Comparison of ENCODE assay signal across 28 cellular contexts in the genomic region with DNA sequence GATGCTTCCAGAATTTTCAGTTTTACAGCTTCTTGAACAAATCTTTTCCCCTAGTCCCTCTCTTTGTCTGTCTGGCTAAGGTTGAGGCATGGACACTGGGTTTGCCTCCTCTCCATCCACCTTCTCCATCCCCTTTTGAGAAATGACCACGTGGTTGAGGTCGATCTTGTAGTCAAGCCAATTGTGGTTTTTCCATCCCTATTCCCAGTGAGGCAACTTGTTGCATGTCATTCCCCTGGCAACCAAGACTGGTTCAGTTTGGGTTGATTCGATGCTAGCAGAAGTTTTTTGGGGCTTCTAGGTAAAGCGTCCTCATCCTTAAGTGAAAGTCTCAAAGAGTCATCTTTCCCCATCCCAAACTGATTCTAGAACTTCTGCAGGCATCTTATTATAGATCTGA.
"Had no signal": no experiment of that assay in that cellular context is flagged by ENCODE, and none has a peak within 500 bp of the region (broad histone marks: within the 10 kb centered on the region; RNA-seq: fewer than 3 reads in every experiment).

No MANE protein-coding gene starts in this region.

- H3K4me3 ChIP-seq: neural progenitor cell, ovary, psoas muscle, skin epidermis, smooth muscle cell, spleen, suprapubic skin, testis, tibial artery, transverse colon, upper lobe of right lung, uterus had no signal

- ATAC-seq: natural killer cell; psoas muscle; right cardiac atrium; sciatic nerve; stimulated activated memory B cell treated with anti-CD40 and anti-IgM and Interleukin-4, amounts not matched to agents 10 μg/mL and 1 μg/mL and 100 μg/mL, for 72 hours; stimulated activated naive CD8-positive, alpha-beta T cell treated with anti-CD3 and anti-CD28 coated beads, Interleukin-15, amount 100 ng/mL, for 72 hours; stimulated activated naive CD8-positive, alpha-beta T cell treated with anti-CD3 and anti-CD28 coated beads, Interleukin-15, Interleukin-2, amounts not matched to agents 100 U/mL and 50 U/mL, for 24 hours; upper lobe of right lung had no signal

- H3K27ac ChIP-seq: neural progenitor cell, ovary, parathyroid adenoma, psoas muscle, skin epidermis, spleen, suprapubic skin, testis, tibial artery, transverse colon, upper lobe of right lung, uterus had no signal

- H3K36me3 ChIP-seq: neural progenitor cell, ovary, spleen, suprapubic skin, tibial artery, transverse colon, upper lobe of right lung, uterus had no signal

- DNase-seq: natural killer cell; occipital lobe; ovary; posterior cingulate gyrus; psoas muscle; right cardiac atrium; spleen; stimulated activated CD4-positive, alpha-beta T cell treated with anti-CD3 and anti-CD28 coated beads, Interleukin-12 subunit alpha, Interleukin-12 subunit beta, amount 100 ng/mL, for 4 hours; stimulated activated CD4-positive, alpha-beta T cell treated with anti-CD3 and anti-CD28 coated beads, Interleukin-1b, Interleukin-23, amount 100 ng/mL, for 48 hours; stimulated activated CD4-positive, alpha-beta T cell treated with anti-CD3 and anti-CD28 coated beads, Interleukin-4, amount 100 ng/mL, for 1 hour; stimulated activated CD4-positive, alpha-beta T cell treated with anti-CD3 and anti-CD28 coated beads, Interleukin-4, amount 100 ng/mL, for 4 hours; stimulated activated CD8-positive, alpha-beta memory T cell treated with anti-CD3 and anti-CD28 coated beads, Interleukin-4, amount 100 ng/mL, for 48 hours; stimulated activated naive CD4-positive, alpha-beta T cell; stimulated activated naive CD8-positive, alpha-beta T cell treated with anti-CD3 and anti-CD28 coated beads, Interleukin-15, amount 100 ng/mL, for 72 hours; stimulated activated naive CD8-positive, alpha-beta T cell treated with anti-CD3 and anti-CD28 coated beads, Interleukin-15, Interleukin-2, amounts not matched to agents 100 U/mL and 50 U/mL, for 24 hours; substantia nigra; testis; tibial artery; transverse colon; upper lobe of right lung; uterus had no signal

- H3K4me1 ChIP-seq: parathyroid adenoma, psoas muscle, spleen, suprapubic skin, testis, tibial artery, transverse colon, upper lobe of right lung had no signal

- H3K9me3 ChIP-seq: psoas muscle, spleen, suprapubic skin, testis, tibial artery, transverse colon, upper lobe of right lung, uterus had no signal

- H3K27me3 ChIP-seq: neural progenitor cell, ovary, spleen, suprapubic skin, testis, tibial artery, transverse colon, upper lobe of right lung, uterus had no signal
